ENCODE assay signal across 8 cellular contexts in the genomic region with DNA sequence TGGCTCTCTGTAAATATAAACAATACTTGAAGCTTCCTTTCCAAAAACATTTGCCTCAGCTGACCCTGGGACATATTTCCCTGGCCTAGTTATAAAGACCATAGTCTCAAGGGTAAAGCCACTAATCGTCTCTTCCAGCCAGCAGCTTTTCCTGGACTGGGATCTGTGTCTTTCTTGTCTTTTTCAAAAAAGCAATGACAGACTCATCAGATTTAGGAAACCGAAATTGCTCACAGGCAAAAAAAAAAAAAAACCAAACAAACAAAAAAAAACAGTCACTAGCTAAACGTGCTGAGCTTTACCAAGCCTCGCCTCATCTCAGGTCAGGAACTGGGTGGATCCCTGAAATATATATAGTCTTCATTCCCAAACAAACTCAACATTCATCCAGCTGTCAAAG. TPM values are rescaled to one million over a fixed set of nuclear protein-coding genes. Genes with fewer than 3 reads are reported as not detected.
A peak's percentile ranks its signal among the peaks of the same experiment; 100 is the strongest.
DNase-seq lines count a peak whose midpoint lies in the region; ATAC-seq and TF ChIP-seq lines count a peak whose summit lies in the region.

No MANE protein-coding gene starts in this region.

- H3K14ac ChIP-seq in H9 (ENCODE audit: insufficient read depth, low read length), result no peak overlapping the region

- H3K4ac ChIP-seq in H9 (ENCODE audit: low read depth, low read length), result no peak overlapping the region

- H3K4me3 Mint-ChIP-seq in H9, result no peak overlapping the region
- no peak overlapping the region for H3K4me3 Mint-ChIP-seq in activated B cell treated with CpG ODN at 0.5 μM for 24 hours

- H3K36me3 Mint-ChIP-seq in H9 (ENCODE audit: insufficient read depth in 1 of 3, low read depth in 3 of 3) (peaks cover 0 to 16% (median 9%) of the 10 kb centered on the region in 3 experiments; a peak in 5 of 7 replicates), activated B cell treated with CpG ODN at 0.5 μM for 24 hours (ENCODE audit: low read depth) (peaks cover 83% of the 10 kb centered on the region)

- no peaks in the 10 kb centered on the region for H3K4me1 ChIP-seq in H9 (ENCODE audit: insufficient read depth, low read length)
- H3K4me1 ChIP-seq in psoas muscle, result peaks cover 28% of the 10 kb centered on the region

- no peaks in the 10 kb centered on the region for H3K23me2 ChIP-seq in H9 (ENCODE audit: insufficient read length, low read depth, low read length, poor library complexity, severe bottlenecking)

- no peak overlapping the region for H3K27ac ChIP-seq in H9 (ENCODE audit: insufficient read length, low read depth, low read length)
- H3K27ac ChIP-seq in psoas muscle, result peak overlapping the region; percentile 71

- H4K20me1 ChIP-seq in H9 (ENCODE audit: control insufficient read depth, insufficient read depth, insufficient read length), result no peaks in the 10 kb centered on the region

- no peak overlapping the region for H2BK12ac ChIP-seq in H9 (ENCODE audit: insufficient read length, low read depth, low read length)

- H3K9me3 Mint-ChIP-seq in H9 (no peaks in the 10 kb centered on the region), activated B cell treated with CpG ODN at 0.5 μM for 24 hours (no peaks in the 10 kb centered on the region)

- H3T11ph ChIP-seq in H9 (ENCODE audit: low read length), result no peak overlapping the region

- H2BK120ac ChIP-seq in H9 (ENCODE audit: low read depth, low read length, poor library complexity, severe bottlenecking), result no peak overlapping the region

- H2BK5ac ChIP-seq in H9 (ENCODE audit: insufficient read length, low read length), result no peak overlapping the region

- no peak overlapping the region for H2AK5ac ChIP-seq in H9 (ENCODE audit: insufficient read length, low read length)

- no peak overlapping the region for H4K5ac ChIP-seq in H9 (ENCODE audit: insufficient read length, low read depth, low read length)

- POLR2A ChIA-PET in activated B cell treated with CpG ODN at 0.5 μM for 24 hours (lab: Charles Lee), result no interaction called here

- H3K79me2 ChIP-seq in H9 (ENCODE audit: insufficient read depth, low read length), result no peaks in the 10 kb centered on the region

- no peak overlapping the region for H2BK20ac ChIP-seq in H9 (ENCODE audit: low read depth, low read length, poor library complexity, severe bottlenecking)

- WGBS in H9 (ENCODE audit: extremely low coverage, insufficient read length, low lambda C conversion rate), result no CpG with 5 or more reads among the region's 4 CpGs
- WGBS in psoas muscle, 3 donors, result 21 to 22% (median 21%) methylated on average over 4 of the region's 4 CpGs

- H3K27me3 Mint-ChIP-seq in H9 (ENCODE audit: low read depth) (no peaks in the 10 kb centered on the region), activated B cell treated with CpG ODN at 0.5 μM for 24 hours (no peaks in the 10 kb centered on the region)

- no peaks in the 10 kb centered on the region for H3K27me3 ChIP-seq in H9 (ENCODE audit: insufficient read depth, low read length)
- no peaks in the 10 kb centered on the region for H3K27me3 ChIP-seq in psoas muscle (ENCODE audit: insufficient read depth in 3 of 3, low read length in 2 of 3)

- peaks cover 14 to 58% of the 10 kb centered on the region in 2 donors for H3K36me3 ChIP-seq in psoas muscle (ENCODE audit: insufficient read depth in 1 of 2, low read depth in 1 of 2)

- no peak overlapping the region for H4K91ac ChIP-seq in H9 (ENCODE audit: insufficient read length, low read depth, low read length)

- no peak for DNase-seq in H9
- DNase-seq in activated B cell treated with CpG ODN at 0.5 μM for 24 hours, result no peak
- DNase-seq in fibroblast of the conjunctiva (ENCODE audit: low read depth), result peak; percentile 55
- no peak for DNase-seq in psoas muscle
- DNase-seq in UCSD-AML1 (lab: John Stamatoyannopoulos, UW; ENCODE audit: unreplicated experiment), result no peak
- no peak for DNase-seq in NCI-H1694 treated with DMSO at 0.1 percent for 48 hours (lab: John Stamatoyannopoulos, UW)
- DNase-seq in stimulated activated CD4-positive, alpha-beta T cell treated with anti-CD3 and anti-CD28 coated beads, Interleukin-4, amount 100 ng/mL, for 24 hours, result no peak
- DNase-seq in stimulated activated CD4-positive, alpha-beta T cell treated with anti-CD3 and anti-CD28 coated beads, Interleukin-2, amount 100 ng/mL, for 48 hours, result no peak

- no peak overlapping the region for H3K23ac ChIP-seq in H9 (ENCODE audit: insufficient read length, low read depth, low read length)

- no peaks in the 10 kb centered on the region for H3K79me1 ChIP-seq in H9 (ENCODE audit: insufficient read depth, low read depth, low read length, poor library complexity, severe bottlenecking)

- TF ChIP-seq CTCF in H9 (conservative IDR thresholded peaks at IDR 0.05), result no peak
- TF ChIP-seq CTCF in activated B cell treated with CpG ODN at 0.5 μM for 24 hours (IDR thresholded peaks at IDR 0.05), result no peak
- no peak for TF ChIP-seq CTCF in psoas muscle (IDR thresholded peaks at IDR 0.05)

- H3K4me2 ChIP-seq in H9 (ENCODE audit: insufficient read depth, insufficient read length, low read length), result no peak overlapping the region

- no peak overlapping the region for H4K8ac ChIP-seq in H9 (replicated peaks; ENCODE audit: insufficient read length, low read depth, low read length)

- intact Hi-C loops in activated B cell treated with CpG ODN at 0.5 μM for 24 hours (cut with micrococcal nuclease) (no loop called here), psoas muscle (cut with DNase I) (loop anchor here (5.0 kb wide), 3 partner anchors 73 to 318 kb away; a partner anchor contains a TSS)

- no peak overlapping the region for H3K9ac ChIP-seq in H9 (ENCODE audit: extremely low read depth, insufficient read length, low read length)

- H3K4me1 Mint-ChIP-seq in H9 (peaks cover 11 to 12% of the 10 kb centered on the region in 2 experiments), activated B cell treated with CpG ODN at 0.5 μM for 24 hours (no peaks in the 10 kb centered on the region)

- H3K9me3 ChIP-seq in H9 (ENCODE audit: control insufficient read depth, low read depth, low read length) (no peaks in the 10 kb centered on the region), psoas muscle (no peaks in the 10 kb centered on the region)

- ATAC-seq in activated B cell treated with CpG ODN at 0.5 μM for 24 hours (ENCODE audit: low read depth), result no peak
- peak in 3 of 4 donors; percentile 10 to 34 (median 15) for ATAC-seq in psoas muscle

- peak overlapping the region in 2 of 3 experiments; percentile 44 to 56; a peak in 1 of 7 replicates for H3K27ac Mint-ChIP-seq in H9
- peak overlapping the region; percentile 30 for H3K27ac Mint-ChIP-seq in activated B cell treated with CpG ODN at 0.5 μM for 24 hours

- no peak overlapping the region for H3K4me3 ChIP-seq in psoas muscle

- H2AFZ ChIP-seq in H9 (ENCODE audit: low read length), result no peak overlapping the region

- H3K18ac ChIP-seq in H9 (ENCODE audit: insufficient read length, low read depth, low read length), result no peak overlapping the region

- CTCF ChIA-PET in activated B cell treated with CpG ODN at 0.5 μM for 24 hours (lab: Charles Lee), result interaction anchor here (0.7 to 1.6 kb wide), 3 partner anchors 9 to 724 kb away, joined by 4 to 8 read pairs (median 4); a partner anchor contains a TSS

- H2BK15ac ChIP-seq in H9 (ENCODE audit: low read depth, low read length), result no peak overlapping the region

- no peak overlapping the region for H3K56ac ChIP-seq in H9 (ENCODE audit: insufficient read length, low read depth, low read length)

RNA-seq across cellular contexts. Expression of a gene that starts 23.5 kb away (rescaled TPM):
- total RNA-seq in H9 (2021) (10.8 and 11.3 TPM in 2 replicates), activated B cell treated with CpG ODN at 0.5 μM for 24 hours (14.0 and 14.2 TPM in 2 replicates), psoas muscle (10 to 100 TPM; 15.4 to 22.7 (median 18.8) TPM)
- 10 to 100 TPM; 15.3 to 19.8 (median 15.9) TPM for polyA plus RNA-seq in psoas muscle

RNA-seq across cellular contexts. Expression of a gene that starts 39.1 kb away (rescaled TPM):
- total RNA-seq in H9 (2021), result 4.5 and 4.7 TPM in 2 replicates
- total RNA-seq in activated B cell treated with CpG ODN at 0.5 μM for 24 hours, result 15.7 and 18.2 TPM in 2 replicates
- total RNA-seq in psoas muscle, result 10 to 100 TPM; 10.6 to 57.7 (median 31.4) TPM
- 1 to 10 TPM; 3.0 to 5.9 (median 4.1) TPM for polyA plus RNA-seq in psoas muscle
